In genomic region chr17:56908061-56908542, GRCh38 we compare ENCODE assay signal across 9 cellular contexts. TPM values are rescaled to one million over a fixed set of nuclear protein-coding genes. Genes with fewer than 3 reads are reported as not detected.
DNase-seq lines count a peak whose midpoint lies in the region; ATAC-seq, FAIRE-seq and TF ChIP-seq lines count a peak whose summit lies in the region.
"Had no signal": no experiment of that assay in that cellular context is flagged by ENCODE, and none has a peak within 500 bp of the region (broad histone marks: within the 10 kb centered on the region; RNA-seq: fewer than 3 reads in every experiment).

No MANE protein-coding gene starts in this region.

- no peak overlapping the region for H2BK12ac ChIP-seq in H9 (ENCODE audit: insufficient read length, low read depth, low read length)

- intact Hi-C loops in sigmoid colon (cut with DNase I), result no loop called here

- peak overlapping the region; percentile 80 for H3K27ac Mint-ChIP-seq in T-helper 1 cell treated with Interleukin-12 subunit alpha and Interleukin-12 subunit beta and Interleukin-4 antibody, amounts not matched to agents 30 μg/mL and 1 μg/mL, for 36 hours
- no peak overlapping the region for H3K27ac Mint-ChIP-seq in H9

- no peak overlapping the region for H4K8ac ChIP-seq in H9 (replicated peaks; ENCODE audit: insufficient read length, low read depth, low read length)

- peak overlapping the region; percentile 25 for H3K4me3 Mint-ChIP-seq in T-helper 1 cell treated with Interleukin-12 subunit alpha and Interleukin-12 subunit beta and Interleukin-4 antibody, amounts not matched to agents 30 μg/mL and 1 μg/mL, for 36 hours
- H3K4me3 Mint-ChIP-seq in H9, result no peak overlapping the region

- no peak overlapping the region for H4K5ac ChIP-seq in H9 (ENCODE audit: insufficient read length, low read depth, low read length)

- H4K91ac ChIP-seq in H9 (ENCODE audit: insufficient read length, low read depth, low read length), result no peak overlapping the region

- no peak overlapping the region for H3K18ac ChIP-seq in H9 (ENCODE audit: insufficient read length, low read depth, low read length)

- H3K4me1 ChIP-seq in BLaER1 treated with 17β-estradiol and CSF1 and Interleukin-3, amounts not matched to agents 10 nM and 100 nM, result peaks cover 45 to 65% (median 56%) of the 10 kb centered on the region in 10 experiments
- H3K4me1 ChIP-seq in H9 (ENCODE audit: insufficient read depth, low read length), result no peaks in the 10 kb centered on the region; the same call in 1 of the 2 replicates
- peaks cover 0 to 34% (median 24%) of the 10 kb centered on the region in 4 donors for H3K4me1 ChIP-seq in sigmoid colon
- H3K4me1 ChIP-seq in osteoblast (ENCODE audit: insufficient read depth, low read length), result peaks cover 16% of the 10 kb centered on the region

- H4K20me1 ChIP-seq in BLaER1 treated with 17β-estradiol and CSF1 and Interleukin-3, amounts not matched to agents 10 nM and 100 nM, result peaks cover 25 to 94% (median 57%) of the 10 kb centered on the region in 11 experiments; a peak in 20 of 22 replicates
- no peaks in the 10 kb centered on the region for H4K20me1 ChIP-seq in H9 (ENCODE audit: control insufficient read depth, insufficient read depth, insufficient read length)
- H4K20me1 ChIP-seq in osteoblast (ENCODE audit: insufficient read depth, low read length), result peaks cover 16% of the 10 kb centered on the region

- no peaks in the 10 kb centered on the region for H3K27me3 ChIP-seq in BLaER1 treated with 17β-estradiol and CSF1 and Interleukin-3, amounts not matched to agents 10 nM and 100 nM
- H3K27me3 ChIP-seq in H9 (ENCODE audit: insufficient read depth, low read length) (no peaks in the 10 kb centered on the region), sigmoid colon (no peaks in the 10 kb centered on the region), osteoblast (ENCODE audit: insufficient read depth, low read length) (no peaks in the 10 kb centered on the region)

- H3K27me3 Mint-ChIP-seq in T-helper 1 cell treated with Interleukin-12 subunit alpha and Interleukin-12 subunit beta and Interleukin-4 antibody, amounts not matched to agents 30 μg/mL and 1 μg/mL, for 36 hours (ENCODE audit: low read depth), result no peaks in the 10 kb centered on the region
- H3K27me3 Mint-ChIP-seq in H9 (ENCODE audit: low read depth), result peaks cover 2% of the 10 kb centered on the region; the same call in 1 of the 2 replicates
- H3K27me3 Mint-ChIP-seq: activated naive CD8-positive, alpha-beta T cell had no signal

- no peak overlapping the region for H2BK120ac ChIP-seq in H9 (ENCODE audit: low read depth, low read length, poor library complexity, severe bottlenecking)

- no peak overlapping the region for H3T11ph ChIP-seq in H9 (ENCODE audit: low read length)

- H3K23me2 ChIP-seq in H9 (ENCODE audit: insufficient read length, low read depth, low read length, poor library complexity, severe bottlenecking), result peaks cover 5% of the 10 kb centered on the region

- H3K56ac ChIP-seq in H9 (ENCODE audit: insufficient read length, low read depth, low read length), result no peak overlapping the region

- peak; percentile 49 for DNase-seq in GM19239 (ENCODE audit: insufficient read length, low spot score)
- DNase-seq in kidney tubule cell (ENCODE audit: low spot score), result peak; percentile 72
- no peak for DNase-seq in H9
- no peak for DNase-seq in sigmoid colon
- DNase-seq in osteoblast (ENCODE audit: insufficient read length, low spot score, missing footprints), result no peak

- peak; percentile 88 for ATAC-seq in HG03139 (IDR thresholded peaks at IDR 0.05; ENCODE audit: unreplicated experiment)

- no CpG with 5 or more reads among the region's 8 CpGs for WGBS in H9 (ENCODE audit: extremely low coverage, insufficient read length, low lambda C conversion rate)
- WGBS in sigmoid colon, 2 donors, result 47 to 56% methylated on average over 8 of the region's 8 CpGs

- no peak overlapping the region for H2BK5ac ChIP-seq in H9 (ENCODE audit: insufficient read length, low read length)

- H2BK20ac ChIP-seq in H9 (ENCODE audit: low read depth, low read length, poor library complexity, severe bottlenecking), result no peak overlapping the region

- peaks cover 55% of the 10 kb centered on the region for H3K4me1 Mint-ChIP-seq in T-helper 1 cell treated with Interleukin-12 subunit alpha and Interleukin-12 subunit beta and Interleukin-4 antibody, amounts not matched to agents 30 μg/mL and 1 μg/mL, for 36 hours (ENCODE audit: low read depth)
- peaks cover 2 to 8% of the 10 kb centered on the region in 2 experiments; a peak in 3 of 4 replicates for H3K4me1 Mint-ChIP-seq in H9

- no peak overlapping the region for H3K23ac ChIP-seq in H9 (ENCODE audit: insufficient read length, low read depth, low read length)

- H3K79me2 ChIP-seq in H9 (ENCODE audit: insufficient read depth, low read length), result no peaks in the 10 kb centered on the region; the same call in 1 of the 2 replicates
- peaks cover 45% of the 10 kb centered on the region for H3K79me2 ChIP-seq in osteoblast (ENCODE audit: insufficient read depth, low read length)

- H2AFZ ChIP-seq in H9 (ENCODE audit: low read length), result no peak overlapping the region
- H2AFZ ChIP-seq in osteoblast (ENCODE audit: low read length), result no peak overlapping the region

- no peak overlapping the region for H3K4ac ChIP-seq in H9 (ENCODE audit: low read depth, low read length)

- no peak overlapping the region for H3K4me3 ChIP-seq in BLaER1 treated with 17β-estradiol and CSF1 and Interleukin-3, amounts not matched to agents 10 nM and 100 nM
- H3K4me3 ChIP-seq in sigmoid colon (no peak overlapping the region), osteoblast (ENCODE audit: insufficient read depth, low read length) (no peak overlapping the region)

- H3K4me2 ChIP-seq in BLaER1 treated with 17β-estradiol and CSF1 and Interleukin-3, amounts not matched to agents 10 nM and 100 nM, result peak overlapping the region; percentile 93 to 98 (median 97); a peak in 21 of 22 replicates
- H3K4me2 ChIP-seq in H9 (ENCODE audit: insufficient read depth, insufficient read length, low read length), result no peak overlapping the region
- H3K4me2 ChIP-seq in osteoblast (ENCODE audit: insufficient read depth, low read length), result no peak overlapping the region

- no peak for TF ChIP-seq POLR2A in sigmoid colon (IDR thresholded peaks at IDR 0.05)

- H3K36me3 Mint-ChIP-seq in T-helper 1 cell treated with Interleukin-12 subunit alpha and Interleukin-12 subunit beta and Interleukin-4 antibody, amounts not matched to agents 30 μg/mL and 1 μg/mL, for 36 hours (ENCODE audit: low read depth), result peaks cover 62% of the 10 kb centered on the region
- H3K36me3 Mint-ChIP-seq in H9 (ENCODE audit: insufficient read depth in 1 of 3, low read depth in 3 of 3), result peaks cover 27 to 54% (median 39%) of the 10 kb centered on the region in 3 experiments

- H3K9me3 ChIP-seq in BLaER1 treated with 17β-estradiol and CSF1 and Interleukin-3, amounts not matched to agents 10 nM and 100 nM (replicated peaks in 1 of 11), result peaks cover 0 to 12% (median 0%) of the 10 kb centered on the region in 11 experiments; a peak in 4 of 22 replicates
- H3K9me3 ChIP-seq in H9 (ENCODE audit: control insufficient read depth, low read depth, low read length) (no peaks in the 10 kb centered on the region), sigmoid colon (no peaks in the 10 kb centered on the region), osteoblast (ENCODE audit: low read depth, low read length) (no peaks in the 10 kb centered on the region)

- no peak for TF ChIP-seq CTCF in H9 (conservative IDR thresholded peaks at IDR 0.05)
- no peak for TF ChIP-seq CTCF in sigmoid colon (IDR thresholded peaks at IDR 0.05)
- no peak for TF ChIP-seq CTCF in osteoblast (IDR thresholded peaks at IDR 0.05; ENCODE audit: extremely low read depth, low read depth, low read length)

- no peak overlapping the region for H2AK5ac ChIP-seq in H9 (ENCODE audit: insufficient read length, low read length)

- H3K79me1 ChIP-seq in H9 (ENCODE audit: insufficient read depth, low read depth, low read length, poor library complexity, severe bottlenecking), result no peaks in the 10 kb centered on the region

- peak overlapping the region in 10 of 11 experiments; percentile 26 to 68 (median 44); a peak in 16 of 22 replicates for H3K27ac ChIP-seq in BLaER1 treated with 17β-estradiol and CSF1 and Interleukin-3, amounts not matched to agents 10 nM and 100 nM
- H3K27ac ChIP-seq in H9 (ENCODE audit: insufficient read length, low read depth, low read length) (no peak overlapping the region), sigmoid colon (peak overlapping the region in 1 of 4 donors; percentile 34), osteoblast (ENCODE audit: low read depth, low read length) (no peak overlapping the region)

- H3K36me3 ChIP-seq in BLaER1 treated with 17β-estradiol and CSF1 and Interleukin-3, amounts not matched to agents 10 nM and 100 nM, result peaks cover 46 to 88% (median 62%) of the 10 kb centered on the region in 11 experiments
- peaks cover 0 to 57% (median 28%) of the 10 kb centered on the region in 4 donors for H3K36me3 ChIP-seq in sigmoid colon
- H3K36me3 ChIP-seq in osteoblast (ENCODE audit: insufficient read depth, low read length), result peaks cover 50% of the 10 kb centered on the region

- H3K14ac ChIP-seq in H9 (ENCODE audit: insufficient read depth, low read length), result no peak overlapping the region

- peak overlapping the region in 4 of 11 experiments; percentile 26 to 37 (median 28); a peak in 6 of 22 replicates for H3K9ac ChIP-seq in BLaER1 treated with 17β-estradiol and CSF1 and Interleukin-3, amounts not matched to agents 10 nM and 100 nM
- no peak overlapping the region for H3K9ac ChIP-seq in H9 (ENCODE audit: extremely low read depth, insufficient read length, low read length)

- H2BK15ac ChIP-seq in H9 (ENCODE audit: low read depth, low read length), result no peak overlapping the region

- H3K9me3 Mint-ChIP-seq in T-helper 1 cell treated with Interleukin-12 subunit alpha and Interleukin-12 subunit beta and Interleukin-4 antibody, amounts not matched to agents 30 μg/mL and 1 μg/mL, for 36 hours, result no peaks in the 10 kb centered on the region
- no peaks in the 10 kb centered on the region for H3K9me3 Mint-ChIP-seq in H9

- FAIRE-seq in GM19239 (lab: Jason Lieb, UNC), result peak; percentile 74

- no peak for TF ChIP-seq EP300 in sigmoid colon (IDR thresholded peaks at IDR 0.05)

RNA-seq across cellular contexts. Expression of gene TRIM25, which starts 5.7 kb away (rescaled TPM):
- total RNA-seq in H9 (2021), result 32.5 and 34.6 TPM in 2 replicates
- 10 to 100 TPM; 12.1 to 37.1 (median 19.9) TPM for total RNA-seq in sigmoid colon
- polyA plus RNA-seq in sigmoid colon, result 10 to 100 TPM; 10.8 to 51.6 (median 31.9) TPM
- total RNA-seq in osteoblast, result 46.9 and 49.9 TPM in 2 replicates

RNA-seq across cellular contexts. Expression of gene COIL, which starts 52.7 kb away (rescaled TPM):
- total RNA-seq in H9 (2021) (21.5 and 22.2 TPM in 2 replicates), sigmoid colon (10 to 100 TPM; 11.8 to 15.1 (median 12.3) TPM), osteoblast (11.2 and 11.9 TPM in 2 replicates)
- 10 to 100 TPM in 2 of 3 donors, 1 to 10 TPM in 1; 8.3 to 11.4 (median 10.5) TPM for polyA plus RNA-seq in sigmoid colon

Comparison
In these comparisons a context has a peak if more than half of its experiments do, and no peak if none do; other contexts are left out.
1. H3K27ac ChIP-seq: peak in BLaER1 treated with 17β-estradiol and CSF1 and Interleukin-3, amounts not matched to agents 10 nM and 100 nM (10 of 11); none in H9 (single experiment) and osteoblast (single experiment).
2. H3K4me2 ChIP-seq: peak in BLaER1 treated with 17β-estradiol and CSF1 and Interleukin-3, amounts not matched to agents 10 nM and 100 nM (11 of 11); none in H9 (single experiment) and osteoblast (single experiment).
3. DNase-seq: peak in GM19239 (single experiment) and kidney tubule cell (single experiment); none in H9 (single experiment), sigmoid colon (single experiment) and osteoblast (single experiment).